1 cellular context compared by ENCODE assay signal in the genomic region with DNA sequence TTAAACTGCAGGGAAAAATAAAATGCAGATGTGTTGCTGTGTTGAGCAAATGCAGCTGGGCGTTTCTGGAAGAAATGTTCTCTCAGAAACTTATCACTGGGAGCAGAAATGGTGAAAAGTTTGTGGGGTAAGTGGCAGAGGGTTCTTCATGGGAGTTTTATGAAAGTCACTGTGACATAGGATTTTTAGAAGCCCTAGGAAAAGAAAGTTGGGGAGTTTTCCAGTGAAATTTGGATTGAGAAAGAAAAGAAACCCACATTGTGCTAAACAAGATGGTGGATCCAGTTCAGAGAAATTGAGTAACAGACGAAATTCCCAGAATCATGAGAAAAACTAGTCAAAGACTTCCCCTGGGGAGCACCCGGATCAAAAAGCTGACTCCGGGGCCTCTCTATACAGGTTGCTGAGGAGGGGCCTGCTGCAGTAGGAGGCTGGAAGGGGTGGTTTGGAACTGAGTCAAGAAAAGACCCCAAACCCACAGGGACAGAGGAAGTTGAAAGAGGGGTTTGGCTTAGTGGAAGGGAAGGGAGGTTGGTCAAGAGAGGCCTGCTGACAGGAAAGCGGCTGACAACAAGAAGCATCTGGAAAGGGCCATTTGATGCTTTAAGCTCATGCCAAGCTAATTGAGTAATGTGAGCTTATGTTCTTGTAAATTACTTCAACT.
TF ChIP-seq lines count a peak whose summit lies in the region.

No MANE protein-coding gene starts in this region.

TF ChIP-seq in GM23338, 12 proteins besides CTCF, POLR2A, EP300 and RAD21 (continued from another document):
- TF ChIP-seq CREB1 (CRISPR knock-in tag; IDR thresholded peaks at IDR 0.05; ENCODE audit: low read depth) (no peak), STAT1 (IDR thresholded peaks at IDR 0.05; ENCODE audit: unreplicated experiment) (no peak), EZH2 (IDR thresholded peaks at IDR 0.05; ENCODE audit: low read depth, unreplicated experiment) (no peak), JUNB (IDR thresholded peaks at IDR 0.05; ENCODE audit: unreplicated experiment) (no peak)
- TF ChIP-seq, protein P1, sequence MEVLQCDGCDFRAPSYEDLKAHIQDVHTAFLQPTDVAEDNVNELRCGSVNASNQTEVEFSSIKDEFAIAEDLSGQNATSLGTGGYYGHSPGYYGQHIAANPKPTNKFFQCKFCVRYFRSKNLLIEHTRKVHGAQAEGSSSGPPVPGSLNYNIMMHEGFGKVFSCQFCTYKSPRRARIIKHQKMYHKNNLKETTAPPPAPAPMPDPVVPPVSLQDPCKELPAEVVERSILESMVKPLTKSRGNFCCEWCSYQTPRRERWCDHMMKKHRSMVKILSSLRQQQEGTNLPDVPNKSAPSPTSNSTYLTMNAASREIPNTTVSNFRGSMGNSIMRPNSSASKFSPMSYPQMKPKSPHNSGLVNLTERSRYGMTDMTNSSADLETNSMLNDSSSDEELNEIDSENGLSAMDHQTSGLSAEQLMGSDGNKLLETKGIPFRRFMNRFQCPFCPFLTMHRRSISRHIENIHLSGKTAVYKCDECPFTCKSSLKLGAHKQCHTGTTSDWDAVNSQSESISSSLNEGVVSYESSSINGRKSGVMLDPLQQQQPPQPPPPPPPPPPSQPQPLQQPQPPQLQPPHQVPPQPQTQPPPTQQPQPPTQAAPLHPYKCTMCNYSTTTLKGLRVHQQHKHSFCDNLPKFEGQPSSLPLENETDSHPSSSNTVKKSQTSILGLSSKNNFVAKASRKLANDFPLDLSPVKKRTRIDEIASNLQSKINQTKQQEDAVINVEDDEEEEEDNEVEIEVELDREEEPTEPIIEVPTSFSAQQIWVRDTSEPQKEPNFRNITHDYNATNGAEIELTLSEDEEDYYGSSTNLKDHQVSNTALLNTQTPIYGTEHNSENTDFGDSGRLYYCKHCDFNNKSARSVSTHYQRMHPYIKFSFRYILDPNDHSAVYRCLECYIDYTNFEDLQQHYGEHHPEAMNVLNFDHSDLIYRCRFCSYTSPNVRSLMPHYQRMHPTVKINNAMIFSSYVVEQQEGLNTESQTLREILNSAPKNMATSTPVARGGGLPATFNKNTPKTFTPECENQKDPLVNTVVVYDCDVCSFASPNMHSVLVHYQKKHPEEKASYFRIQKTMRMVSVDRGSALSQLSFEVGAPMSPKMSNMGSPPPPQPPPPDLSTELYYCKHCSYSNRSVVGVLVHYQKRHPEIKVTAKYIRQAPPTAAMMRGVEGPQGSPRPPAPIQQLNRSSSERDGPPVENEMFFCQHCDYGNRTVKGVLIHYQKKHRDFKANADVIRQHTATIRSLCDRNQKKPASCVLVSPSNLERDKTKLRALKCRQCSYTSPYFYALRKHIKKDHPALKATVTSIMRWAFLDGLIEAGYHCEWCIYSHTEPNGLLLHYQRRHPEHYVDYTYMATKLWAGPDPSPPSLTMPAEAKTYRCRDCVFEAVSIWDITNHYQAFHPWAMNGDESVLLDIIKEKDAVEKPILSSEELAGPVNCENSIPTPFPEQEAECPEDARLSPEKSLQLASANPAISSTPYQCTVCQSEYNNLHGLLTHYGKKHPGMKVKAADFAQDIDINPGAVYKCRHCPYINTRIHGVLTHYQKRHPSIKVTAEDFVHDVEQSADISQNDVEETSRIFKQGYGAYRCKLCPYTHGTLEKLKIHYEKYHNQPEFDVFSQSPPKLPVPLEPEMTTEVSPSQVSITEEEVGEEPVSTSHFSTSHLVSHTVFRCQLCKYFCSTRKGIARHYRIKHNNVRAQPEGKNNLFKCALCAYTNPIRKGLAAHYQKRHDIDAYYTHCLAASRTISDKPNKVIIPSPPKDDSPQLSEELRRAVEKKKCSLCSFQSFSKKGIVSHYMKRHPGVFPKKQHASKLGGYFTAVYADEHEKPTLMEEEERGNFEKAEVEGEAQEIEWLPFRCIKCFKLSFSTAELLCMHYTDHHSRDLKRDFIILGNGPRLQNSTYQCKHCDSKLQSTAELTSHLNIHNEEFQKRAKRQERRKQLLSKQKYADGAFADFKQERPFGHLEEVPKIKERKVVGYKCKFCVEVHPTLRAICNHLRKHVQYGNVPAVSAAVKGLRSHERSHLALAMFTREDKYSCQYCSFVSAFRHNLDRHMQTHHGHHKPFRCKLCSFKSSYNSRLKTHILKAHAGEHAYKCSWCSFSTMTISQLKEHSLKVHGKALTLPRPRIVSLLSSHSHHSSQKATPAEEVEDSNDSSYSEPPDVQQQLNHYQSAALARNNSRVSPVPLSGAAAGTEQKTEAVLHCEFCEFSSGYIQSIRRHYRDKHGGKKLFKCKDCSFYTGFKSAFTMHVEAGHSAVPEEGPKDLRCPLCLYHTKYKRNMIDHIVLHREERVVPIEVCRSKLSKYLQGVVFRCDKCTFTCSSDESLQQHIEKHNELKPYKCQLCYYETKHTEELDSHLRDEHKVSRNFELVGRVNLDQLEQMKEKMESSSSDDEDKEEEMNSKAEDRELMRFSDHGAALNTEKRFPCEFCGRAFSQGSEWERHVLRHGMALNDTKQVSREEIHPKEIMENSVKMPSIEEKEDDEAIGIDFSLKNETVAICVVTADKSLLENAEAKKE (CRISPR knock-in tag; IDR thresholded peaks at IDR 0.05): no peak
- TF ChIP-seq, protein P2, sequence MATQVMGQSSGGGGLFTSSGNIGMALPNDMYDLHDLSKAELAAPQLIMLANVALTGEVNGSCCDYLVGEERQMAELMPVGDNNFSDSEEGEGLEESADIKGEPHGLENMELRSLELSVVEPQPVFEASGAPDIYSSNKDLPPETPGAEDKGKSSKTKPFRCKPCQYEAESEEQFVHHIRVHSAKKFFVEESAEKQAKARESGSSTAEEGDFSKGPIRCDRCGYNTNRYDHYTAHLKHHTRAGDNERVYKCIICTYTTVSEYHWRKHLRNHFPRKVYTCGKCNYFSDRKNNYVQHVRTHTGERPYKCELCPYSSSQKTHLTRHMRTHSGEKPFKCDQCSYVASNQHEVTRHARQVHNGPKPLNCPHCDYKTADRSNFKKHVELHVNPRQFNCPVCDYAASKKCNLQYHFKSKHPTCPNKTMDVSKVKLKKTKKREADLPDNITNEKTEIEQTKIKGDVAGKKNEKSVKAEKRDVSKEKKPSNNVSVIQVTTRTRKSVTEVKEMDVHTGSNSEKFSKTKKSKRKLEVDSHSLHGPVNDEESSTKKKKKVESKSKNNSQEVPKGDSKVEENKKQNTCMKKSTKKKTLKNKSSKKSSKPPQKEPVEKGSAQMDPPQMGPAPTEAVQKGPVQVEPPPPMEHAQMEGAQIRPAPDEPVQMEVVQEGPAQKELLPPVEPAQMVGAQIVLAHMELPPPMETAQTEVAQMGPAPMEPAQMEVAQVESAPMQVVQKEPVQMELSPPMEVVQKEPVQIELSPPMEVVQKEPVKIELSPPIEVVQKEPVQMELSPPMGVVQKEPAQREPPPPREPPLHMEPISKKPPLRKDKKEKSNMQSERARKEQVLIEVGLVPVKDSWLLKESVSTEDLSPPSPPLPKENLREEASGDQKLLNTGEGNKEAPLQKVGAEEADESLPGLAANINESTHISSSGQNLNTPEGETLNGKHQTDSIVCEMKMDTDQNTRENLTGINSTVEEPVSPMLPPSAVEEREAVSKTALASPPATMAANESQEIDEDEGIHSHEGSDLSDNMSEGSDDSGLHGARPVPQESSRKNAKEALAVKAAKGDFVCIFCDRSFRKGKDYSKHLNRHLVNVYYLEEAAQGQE (IDR thresholded peaks at IDR 0.05; ENCODE audit: unreplicated experiment): no peak
